ENCODE assay signal across 8 cellular contexts in the genomic region with DNA sequence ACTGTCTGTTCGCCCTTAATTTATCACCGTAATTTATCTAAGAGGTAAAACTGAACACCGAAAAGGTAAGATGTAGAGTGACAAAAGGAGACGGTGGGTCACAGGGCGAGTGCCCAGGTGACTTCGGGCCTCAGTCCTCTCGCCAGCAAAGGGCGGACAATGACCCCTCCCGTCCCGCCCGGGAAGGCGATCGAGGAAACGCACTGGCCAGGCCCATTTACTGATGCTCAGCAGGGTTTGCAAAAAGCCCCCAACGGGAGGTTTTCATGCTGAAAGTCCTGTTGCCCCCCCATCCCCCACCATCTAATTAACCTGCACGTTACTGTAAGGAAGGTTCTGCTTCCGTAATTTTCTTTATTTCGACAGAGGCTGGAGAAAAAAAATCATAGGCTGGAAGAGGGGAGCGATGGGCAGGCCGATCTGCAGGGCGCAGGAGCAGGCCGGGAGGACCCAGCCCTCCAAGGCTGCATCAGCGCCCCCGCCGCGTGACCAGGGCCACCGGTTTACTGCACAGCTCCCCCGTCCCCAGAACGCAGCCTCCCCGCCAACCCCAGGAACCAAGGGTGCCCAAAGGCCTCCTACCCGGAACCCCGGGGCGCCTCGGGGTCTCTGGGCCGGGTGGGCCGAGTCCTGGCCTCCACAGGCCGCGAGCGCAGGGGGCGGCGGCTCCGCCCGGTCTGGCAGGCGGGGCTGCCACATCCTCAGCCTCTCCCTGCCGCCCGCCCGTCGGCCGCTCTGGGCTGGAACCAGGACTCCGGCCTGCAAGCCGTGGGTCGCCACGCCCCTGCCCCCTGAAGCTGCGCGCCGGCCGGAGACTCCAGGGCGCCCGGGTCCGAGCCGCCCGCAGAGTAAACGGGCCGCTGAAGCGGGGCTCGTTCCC. TPM values are rescaled to one million over a fixed set of nuclear protein-coding genes. Genes with fewer than 3 reads are reported as not detected.
DNase-seq lines count a peak whose midpoint lies in the region; ATAC-seq and TF ChIP-seq lines count a peak whose summit lies in the region.

No MANE protein-coding gene starts in this region.

- H3K4me1 ChIP-seq in osteoblast (ENCODE audit: insufficient read depth, low read length): peaks cover 26% of the 10 kb centered on the region
- H3K4me1 ChIP-seq in tibial nerve: peaks cover 0 to 52% (median 35%) of the 10 kb centered on the region in 4 donors

- TF ChIP-seq POLR2A in tibial nerve (IDR thresholded peaks at IDR 0.05): no peak

- intact Hi-C loops in Right ventricle myocardium superior (cut with DNase I): no loop called here

- no peaks in the 10 kb centered on the region for H3K9me3 Mint-ChIP-seq in activated naive CD8-positive, alpha-beta T cell treated with anti-CD3 and anti-CD28 coated beads, Interleukin-2, amount 10 ng/mL, durations not matched to agents 7 days and 5 days

- H2AFZ ChIP-seq in osteoblast (ENCODE audit: low read length): peak overlapping the region; percentile 64

- peak; percentile 65 for DNase-seq in AG10803 (ENCODE audit: low read depth)
- peak; percentile 57 for DNase-seq in SK-N-DZ (ENCODE audit: low spot score)
- DNase-seq in activated naive CD8-positive, alpha-beta T cell treated with anti-CD3 and anti-CD28 coated beads, Interleukin-2, amount 10 ng/mL, durations not matched to agents 7 days and 5 days: peak; percentile 75
- DNase-seq in Right ventricle myocardium superior: peak; percentile 76
- peak; percentile 91 for DNase-seq in osteoblast (ENCODE audit: insufficient read length, low spot score, missing footprints)
- peak; percentile 16 to 28 for DNase-seq in tibial nerve (ENCODE audit: low spot score in 2 of 2)

- WGBS in tibial nerve, 2 donors: 4% methylated on average over 42 to 57 of the region's 66 CpGs

- peaks cover 3% of the 10 kb centered on the region for H3K4me1 Mint-ChIP-seq in activated naive CD8-positive, alpha-beta T cell treated with anti-CD3 and anti-CD28 coated beads, Interleukin-2, amount 10 ng/mL, durations not matched to agents 7 days and 5 days

- peaks cover 44% of the 10 kb centered on the region for H4K20me1 ChIP-seq in osteoblast (ENCODE audit: insufficient read depth, low read length)

- POLR2A ChIA-PET in activated naive CD8-positive, alpha-beta T cell treated with anti-CD3 and anti-CD28 coated beads, Interleukin-2, amount 10 ng/mL, durations not matched to agents 7 days and 5 days (lab: Charles Lee): interaction anchor here (1.4 kb wide), 1 partner anchor 15 kb away, joined by 5 read pairs; no protein-coding TSS in a partner anchor

- H3K4me3 ChIP-seq in AG10803 (ENCODE audit: low read length) (peak overlapping the region; percentile 76), osteoblast (ENCODE audit: insufficient read depth, low read length) (peak overlapping the region; percentile 89), tibial nerve (peak overlapping the region; percentile 74 to 94 (median 88))

- H3K4me2 ChIP-seq in osteoblast (ENCODE audit: insufficient read depth, low read length): peak overlapping the region; percentile 98

- peak in 1 of 2 donors; percentile 17 for TF ChIP-seq EP300 in tibial nerve (IDR thresholded peaks at IDR 0.05)

- H3K79me2 ChIP-seq in osteoblast (ENCODE audit: insufficient read depth, low read length): peaks cover 55% of the 10 kb centered on the region

- ATAC-seq in GM19328 (IDR thresholded peaks at IDR 0.05; ENCODE audit: unreplicated experiment) (peak; percentile 32), HG03460 (IDR thresholded peaks at IDR 0.05; ENCODE audit: unreplicated experiment) (peak; percentile 28), Right ventricle myocardium superior (ENCODE audit: poor library complexity) (peak; percentile 70)
- peak; percentile 55 for ATAC-seq in activated naive CD8-positive, alpha-beta T cell treated with anti-CD3 and anti-CD28 coated beads, Interleukin-2, amount 10 ng/mL, durations not matched to agents 7 days and 5 days (ENCODE audit: low read depth)

- H3K36me3 ChIP-seq in osteoblast (ENCODE audit: insufficient read depth, low read length) (peaks cover 3% of the 10 kb centered on the region), tibial nerve (no peaks in the 10 kb centered on the region)

- H3K27ac ChIP-seq in osteoblast (ENCODE audit: low read depth, low read length): peak overlapping the region; percentile 77
- H3K27ac ChIP-seq in tibial nerve: peak overlapping the region; percentile 79 to 95 (median 90)

- peaks cover 12% of the 10 kb centered on the region for H3K27me3 Mint-ChIP-seq in activated naive CD8-positive, alpha-beta T cell treated with anti-CD3 and anti-CD28 coated beads, Interleukin-2, amount 10 ng/mL, durations not matched to agents 7 days and 5 days

- peak overlapping the region; percentile 80 for H3K4me3 Mint-ChIP-seq in activated naive CD8-positive, alpha-beta T cell treated with anti-CD3 and anti-CD28 coated beads, Interleukin-2, amount 10 ng/mL, durations not matched to agents 7 days and 5 days

- H3K27me3 ChIP-seq in osteoblast (ENCODE audit: insufficient read depth, low read length) (peaks cover 10% of the 10 kb centered on the region), tibial nerve (peaks cover 0 to 6% of the 10 kb centered on the region in 2 donors)

- peak overlapping the region; percentile 21 for H3K27ac Mint-ChIP-seq in activated naive CD8-positive, alpha-beta T cell treated with anti-CD3 and anti-CD28 coated beads, Interleukin-2, amount 10 ng/mL, durations not matched to agents 7 days and 5 days

- TF ChIP-seq CTCF in AG10803 (conservative IDR thresholded peaks at IDR 0.05; ENCODE audit: low read length) (no peak), osteoblast (IDR thresholded peaks at IDR 0.05; ENCODE audit: extremely low read depth, low read depth, low read length) (no peak), tibial nerve (IDR thresholded peaks at IDR 0.05) (no peak)

- no peaks in the 10 kb centered on the region for H3K9me3 ChIP-seq in osteoblast (ENCODE audit: low read depth, low read length)
- no peaks in the 10 kb centered on the region for H3K9me3 ChIP-seq in tibial nerve

- no peaks in the 10 kb centered on the region for H3K36me3 Mint-ChIP-seq in activated naive CD8-positive, alpha-beta T cell treated with anti-CD3 and anti-CD28 coated beads, Interleukin-2, amount 10 ng/mL, durations not matched to agents 7 days and 5 days

RNA-seq across cellular contexts. Expression of a gene that starts 0.6 kb away (rescaled TPM):
- polyA plus RNA-seq in SK-N-DZ (2014; cell fraction: cytosol; rRNA removed): 110 and 123 TPM in 2 replicates
- 54.2 and 72.8 TPM in 2 replicates for polyA plus RNA-seq in SK-N-DZ (2014; cell fraction: nucleus; rRNA removed)
- total RNA-seq in activated naive CD8-positive, alpha-beta T cell treated with anti-CD3 and anti-CD28 coated beads, Interleukin-2, amount 10 ng/mL, durations not matched to agents 7 days and 5 days: 10 to 100 TPM; 25.3 to 28.0 TPM
- total RNA-seq in Right ventricle myocardium superior (19.8 TPM), osteoblast (202 and 227 TPM in 2 replicates), tibial nerve (10 to 100 TPM; 43.0 to 67.9 (median 58.3) TPM)

RNA-seq across cellular contexts. Expression of a gene that starts 31.7 kb away (rescaled TPM):
- polyA plus RNA-seq in SK-N-DZ (2014; cell fraction: cytosol; rRNA removed): not detected in 2 replicates
- not detected in 2 replicates for polyA plus RNA-seq in SK-N-DZ (2014; cell fraction: nucleus; rRNA removed)
- not detected for total RNA-seq in activated naive CD8-positive, alpha-beta T cell treated with anti-CD3 and anti-CD28 coated beads, Interleukin-2, amount 10 ng/mL, durations not matched to agents 7 days and 5 days
- not detected for total RNA-seq in Right ventricle myocardium superior
- not detected in 2 replicates for total RNA-seq in osteoblast
- not detected for total RNA-seq in tibial nerve

RNA-seq across cellular contexts. Expression of a gene that starts 43.5 kb away (rescaled TPM):
- 0.74 and 3.2 TPM in 2 replicates for polyA plus RNA-seq in SK-N-DZ (2014; cell fraction: cytosol; rRNA removed)
- 0.95 and 2.2 TPM in 2 replicates for polyA plus RNA-seq in SK-N-DZ (2014; cell fraction: nucleus; rRNA removed)
- total RNA-seq in activated naive CD8-positive, alpha-beta T cell treated with anti-CD3 and anti-CD28 coated beads, Interleukin-2, amount 10 ng/mL, durations not matched to agents 7 days and 5 days: 10 to 100 TPM; 21.4 to 24.3 TPM
- total RNA-seq in Right ventricle myocardium superior: 7.4 TPM
- total RNA-seq in osteoblast: 11.5 and 17.7 TPM in 2 replicates
- total RNA-seq in tibial nerve: 100 to 1,000 TPM in 2 of 4 donors, 10 to 100 TPM in 2; 25.5 to 211 (median 123) TPM

Comparison
In these comparisons a context has a peak if more than half of its experiments do, and no peak if none do; other contexts are left out.
1. Peak in every context shown above with its lines: DNase-seq, ATAC-seq, H3K4me3 ChIP-seq and H3K27ac ChIP-seq.
2. DNase-seq: peak in every context shown above with its lines; median percentile 91 in osteoblast; 76 in Right ventricle myocardium superior; 75 in activated naive CD8-positive, alpha-beta T cell treated with anti-CD3 and anti-CD28 coated beads, Interleukin-2, amount 10 ng/mL, durations not matched to agents 7 days and 5 days; 65 in AG10803; 57 in SK-N-DZ; 22 in tibial nerve.